In the genomic region with DNA sequence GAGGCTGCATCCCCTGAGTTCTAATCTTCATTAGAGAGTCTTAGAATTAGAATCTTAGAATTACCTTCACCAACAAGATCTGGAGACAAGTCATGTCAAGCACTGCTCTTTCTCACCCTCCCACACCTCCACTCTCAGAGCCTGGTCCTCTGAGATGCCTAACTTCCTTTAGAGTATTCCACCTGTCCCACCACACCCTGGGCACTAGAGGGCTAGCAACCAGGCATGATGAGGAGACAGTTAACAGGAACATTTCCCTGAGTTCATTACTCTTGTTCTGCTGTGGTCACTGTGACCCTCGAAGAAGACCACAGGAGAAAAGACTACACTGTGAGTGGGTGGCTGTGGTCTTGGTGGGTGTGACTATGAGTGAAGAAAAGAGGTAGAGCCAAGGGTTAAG, we compare ENCODE assay signal across 1 cellular context.
TF ChIP-seq lines count a peak whose summit lies in the region.

No MANE protein-coding gene starts in this region.

TF ChIP-seq in Ishikawa, 13 proteins besides CTCF, POLR2A, EP300 and RAD21 (continued from another document):
- TF ChIP-seq, protein P1, sequence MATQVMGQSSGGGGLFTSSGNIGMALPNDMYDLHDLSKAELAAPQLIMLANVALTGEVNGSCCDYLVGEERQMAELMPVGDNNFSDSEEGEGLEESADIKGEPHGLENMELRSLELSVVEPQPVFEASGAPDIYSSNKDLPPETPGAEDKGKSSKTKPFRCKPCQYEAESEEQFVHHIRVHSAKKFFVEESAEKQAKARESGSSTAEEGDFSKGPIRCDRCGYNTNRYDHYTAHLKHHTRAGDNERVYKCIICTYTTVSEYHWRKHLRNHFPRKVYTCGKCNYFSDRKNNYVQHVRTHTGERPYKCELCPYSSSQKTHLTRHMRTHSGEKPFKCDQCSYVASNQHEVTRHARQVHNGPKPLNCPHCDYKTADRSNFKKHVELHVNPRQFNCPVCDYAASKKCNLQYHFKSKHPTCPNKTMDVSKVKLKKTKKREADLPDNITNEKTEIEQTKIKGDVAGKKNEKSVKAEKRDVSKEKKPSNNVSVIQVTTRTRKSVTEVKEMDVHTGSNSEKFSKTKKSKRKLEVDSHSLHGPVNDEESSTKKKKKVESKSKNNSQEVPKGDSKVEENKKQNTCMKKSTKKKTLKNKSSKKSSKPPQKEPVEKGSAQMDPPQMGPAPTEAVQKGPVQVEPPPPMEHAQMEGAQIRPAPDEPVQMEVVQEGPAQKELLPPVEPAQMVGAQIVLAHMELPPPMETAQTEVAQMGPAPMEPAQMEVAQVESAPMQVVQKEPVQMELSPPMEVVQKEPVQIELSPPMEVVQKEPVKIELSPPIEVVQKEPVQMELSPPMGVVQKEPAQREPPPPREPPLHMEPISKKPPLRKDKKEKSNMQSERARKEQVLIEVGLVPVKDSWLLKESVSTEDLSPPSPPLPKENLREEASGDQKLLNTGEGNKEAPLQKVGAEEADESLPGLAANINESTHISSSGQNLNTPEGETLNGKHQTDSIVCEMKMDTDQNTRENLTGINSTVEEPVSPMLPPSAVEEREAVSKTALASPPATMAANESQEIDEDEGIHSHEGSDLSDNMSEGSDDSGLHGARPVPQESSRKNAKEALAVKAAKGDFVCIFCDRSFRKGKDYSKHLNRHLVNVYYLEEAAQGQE (IDR thresholded peaks at IDR 0.05; ENCODE audit: low read depth) = no peak
- TF ChIP-seq TAF1 (IDR thresholded peaks at IDR 0.05; ENCODE audit: low read depth) (no peak), TEAD4 (IDR thresholded peaks at IDR 0.05) (no peak), CEBPB (IDR thresholded peaks at IDR 0.05) (no peak), TCF12 (IDR thresholded peaks at IDR 0.05; ENCODE audit: low read depth) (no peak), NFIC (IDR thresholded peaks at IDR 0.05) (no peak)
TF ChIP-seq in Ishikawa: peak in this region for 0.
